In genomic region chr11:1561266-1561665, GRCh38 we compare ENCODE assay signal across 1 cellular context.
TF ChIP-seq lines count a peak whose summit lies in the region.

No MANE protein-coding gene starts in this region.

TF ChIP-seq in HepG2, 621 proteins besides CTCF, POLR2A, EP300 and RAD21:
- TF ChIP-seq, protein P1, sequence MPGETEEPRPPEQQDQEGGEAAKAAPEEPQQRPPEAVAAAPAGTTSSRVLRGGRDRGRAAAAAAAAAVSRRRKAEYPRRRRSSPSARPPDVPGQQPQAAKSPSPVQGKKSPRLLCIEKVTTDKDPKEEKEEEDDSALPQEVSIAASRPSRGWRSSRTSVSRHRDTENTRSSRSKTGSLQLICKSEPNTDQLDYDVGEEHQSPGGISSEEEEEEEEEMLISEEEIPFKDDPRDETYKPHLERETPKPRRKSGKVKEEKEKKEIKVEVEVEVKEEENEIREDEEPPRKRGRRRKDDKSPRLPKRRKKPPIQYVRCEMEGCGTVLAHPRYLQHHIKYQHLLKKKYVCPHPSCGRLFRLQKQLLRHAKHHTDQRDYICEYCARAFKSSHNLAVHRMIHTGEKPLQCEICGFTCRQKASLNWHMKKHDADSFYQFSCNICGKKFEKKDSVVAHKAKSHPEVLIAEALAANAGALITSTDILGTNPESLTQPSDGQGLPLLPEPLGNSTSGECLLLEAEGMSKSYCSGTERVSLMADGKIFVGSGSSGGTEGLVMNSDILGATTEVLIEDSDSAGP (CRISPR knock-in tag; IDR thresholded peaks at IDR 0.05; ENCODE audit: borderline replicate concordance): peak; percentile 88
- TF ChIP-seq, protein P2, sequence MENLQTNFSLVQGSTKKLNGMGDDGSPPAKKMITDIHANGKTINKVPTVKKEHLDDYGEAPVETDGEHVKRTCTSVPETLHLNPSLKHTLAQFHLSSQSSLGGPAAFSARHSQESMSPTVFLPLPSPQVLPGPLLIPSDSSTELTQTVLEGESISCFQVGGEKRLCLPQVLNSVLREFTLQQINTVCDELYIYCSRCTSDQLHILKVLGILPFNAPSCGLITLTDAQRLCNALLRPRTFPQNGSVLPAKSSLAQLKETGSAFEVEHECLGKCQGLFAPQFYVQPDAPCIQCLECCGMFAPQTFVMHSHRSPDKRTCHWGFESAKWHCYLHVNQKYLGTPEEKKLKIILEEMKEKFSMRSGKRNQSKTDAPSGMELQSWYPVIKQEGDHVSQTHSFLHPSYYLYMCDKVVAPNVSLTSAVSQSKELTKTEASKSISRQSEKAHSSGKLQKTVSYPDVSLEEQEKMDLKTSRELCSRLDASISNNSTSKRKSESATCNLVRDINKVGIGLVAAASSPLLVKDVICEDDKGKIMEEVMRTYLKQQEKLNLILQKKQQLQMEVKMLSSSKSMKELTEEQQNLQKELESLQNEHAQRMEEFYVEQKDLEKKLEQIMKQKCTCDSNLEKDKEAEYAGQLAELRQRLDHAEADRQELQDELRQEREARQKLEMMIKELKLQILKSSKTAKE (CRISPR knock-in tag; IDR thresholded peaks at IDR 0.05; ENCODE audit: borderline replicate concordance): no peak
- TF ChIP-seq ZNF430 (CRISPR knock-in tag; IDR thresholded peaks at IDR 0.05): no peak
- no peak for TF ChIP-seq ZBTB7B (CRISPR knock-in tag; IDR thresholded peaks at IDR 0.05)
- TF ChIP-seq ZBTB38 (CRISPR knock-in tag; IDR thresholded peaks at IDR 0.05): 0 out of 2 replicates have a peak, but pooled peaks have one; percentile 23
- TF ChIP-seq ZBTB33 (CRISPR knock-in tag; IDR thresholded peaks at IDR 0.05): peak; percentile 53; the same call in 1 of the 2 replicates
